ENCODE assay signal across 15 cellular contexts in genomic region chr17:41650794-41651624, GRCh38. TPM values are rescaled to one million over a fixed set of nuclear protein-coding genes. Genes with fewer than 3 reads are reported as not detected.
DNase-seq lines count a peak whose midpoint lies in the region; ATAC-seq, FAIRE-seq and TF ChIP-seq lines count a peak whose summit lies in the region.
"Had no signal": no experiment of that assay in that cellular context is flagged by ENCODE, and none has a peak within 500 bp of the region (broad histone marks: within the 10 kb centered on the region; RNA-seq: fewer than 3 reads in every experiment).

No MANE protein-coding gene starts in this region.

- H3K36me3 ChIP-seq in colonic mucosa: no peaks in the 10 kb centered on the region
- H3K36me3 ChIP-seq in small intestine (ENCODE audit: control insufficient read depth in 2 of 2, insufficient read depth in 2 of 2, low read length in 2 of 2): no peaks in the 10 kb centered on the region
- H3K36me3 ChIP-seq in BE2C: no peaks in the 10 kb centered on the region

- H3K27me3 Mint-ChIP-seq in Calu3 (ENCODE audit: unreplicated experiment) (no peaks in the 10 kb centered on the region), mesothelial cell of epicardium (ENCODE audit: low read depth) (no peaks in the 10 kb centered on the region), WTC11 (ENCODE audit: low read depth) (no peaks in the 10 kb centered on the region)
- H3K27me3 Mint-ChIP-seq: activated T-helper 17 cell treated with anti-CD3 and anti-CD28 coated beads, Interleukin-2, amount 50 U/mL, for 72 hours; T-cell had no signal

- peak overlapping the region; percentile 56 to 95 for H3K9ac ChIP-seq in colonic mucosa (ENCODE audit: low read depth in 2 of 2, low read length in 2 of 2)

- H3K27me3 ChIP-seq in colonic mucosa: no peaks in the 10 kb centered on the region
- no peaks in the 10 kb centered on the region for H3K27me3 ChIP-seq in small intestine (ENCODE audit: control insufficient read depth in 2 of 2, insufficient read depth in 2 of 2, low read length in 2 of 2)
- no peaks in the 10 kb centered on the region for H3K27me3 ChIP-seq in BE2C

- no peak for FAIRE-seq in small intestine (lab: Jason Lieb, UNC)
- FAIRE-seq: RCC 7860 had no signal

- H3K4me1 ChIP-seq in colonic mucosa (peaks cover 33% of the 10 kb centered on the region), small intestine (ENCODE audit: control insufficient read depth in 2 of 2, insufficient read depth in 1 of 2, low read depth in 1 of 2, low read length in 1 of 2) (peaks cover 3 to 21% of the 10 kb centered on the region in 2 donors), BE2C (peaks cover 5% of the 10 kb centered on the region)

- H3K36me3 Mint-ChIP-seq in Calu3 (ENCODE audit: insufficient read depth, unreplicated experiment) (peaks cover 10% of the 10 kb centered on the region), mesothelial cell of epicardium (no peaks in the 10 kb centered on the region), WTC11 (no peaks in the 10 kb centered on the region)
- H3K36me3 Mint-ChIP-seq: T-cell had no signal

- intact Hi-C loops in Calu3 (cut with micrococcal nuclease; ENCODE audit: unreplicated experiment): no loop called here
- intact Hi-C loops in colonic mucosa (cut with DNase I): loop anchor here (5.0 kb wide), 1 partner anchor 749 kb away; no protein-coding TSS in a partner anchor

- TF ChIP-seq CTCF in Calu3 (IDR thresholded peaks at IDR 0.05; ENCODE audit: unreplicated experiment) (no peak), colonic mucosa (IDR thresholded peaks at IDR 0.05) (no peak), mesothelial cell of epicardium (IDR thresholded peaks at IDR 0.05; ENCODE audit: unreplicated experiment) (no peak), WTC11 (IDR thresholded peaks at IDR 0.05) (no peak), BE2C (IDR thresholded peaks at IDR 0.05; ENCODE audit: low read depth, low read length) (no peak)

- H3K9me3 ChIP-seq in colonic mucosa (no peaks in the 10 kb centered on the region), small intestine (ENCODE audit: control insufficient read depth, low read depth) (no peaks in the 10 kb centered on the region), BE2C (no peaks in the 10 kb centered on the region)

- ATAC-seq in WTC11: no peak
- ATAC-seq: activated T-helper 17 cell treated with anti-CD3 and anti-CD28 coated beads, Interleukin-2, amount 50 U/mL, for 72 hours; T-cell had no signal

- WGBS in small intestine, 3 donors: 34 to 66% (median 44%) methylated on average over 15 of the region's 15 CpGs

- CTCF ChIA-PET in Calu3 (lab: Charles Lee) (interaction anchor here (0.5 to 8.1 kb wide), 16 partner anchors 11 to 1755 kb away, joined by 3 to 245 read pairs (median 5); no protein-coding TSS in a partner anchor), WTC11 (lab: Charles Lee) (interaction anchor here (0.5 to 16.2 kb wide), 8 partner anchors 13 to 163 kb away, joined by 3 to 374 read pairs (median 4); partner anchors contain the start of gene KRT36)

- DNase-seq in Calu3: no peak
- DNase-seq in colonic mucosa: no peak
- no peak for DNase-seq in mesothelial cell of epicardium (ENCODE audit: low spot score in 2 of 2, unreplicated experiment in 2 of 2)
- DNase-seq in small intestine: no peak
- DNase-seq in caudate nucleus (lab: John Stamatoyannopoulos, UW): no peak
- no peak for DNase-seq in WTC11 (ENCODE audit: low spot score)
- no peak for DNase-seq in BE2C
- DNase-seq in NCI-H1694 treated with DMSO at 0.1 percent for 48 hours (lab: John Stamatoyannopoulos, UW): no peak
- DNase-seq: cerebellar nuclear complex, NCI-H2029 treated with DMSO at 0.1 percent for 48 hours, T-cell had no signal

- BruUV-seq in Calu3 (replicated peaks; lab: Mats Ljungman, UMichigan): TSS peak; percentile 24

- H3K4me1 Mint-ChIP-seq in Calu3 (ENCODE audit: low read depth, unreplicated experiment) (peaks cover 38% of the 10 kb centered on the region), mesothelial cell of epicardium (peaks cover 45% of the 10 kb centered on the region), WTC11 (peaks cover 10% of the 10 kb centered on the region)
- H3K4me1 Mint-ChIP-seq: activated T-helper 17 cell treated with anti-CD3 and anti-CD28 coated beads, Interleukin-2, amount 50 U/mL, for 72 hours had no signal

- H3K27ac Mint-ChIP-seq in Calu3 (ENCODE audit: unreplicated experiment): peak overlapping the region; percentile 50
- peak overlapping the region; percentile 71 for H3K27ac Mint-ChIP-seq in mesothelial cell of epicardium
- H3K27ac Mint-ChIP-seq in WTC11: no peak overlapping the region
- H3K27ac Mint-ChIP-seq: T-cell had no signal

- POLR2A ChIA-PET in WTC11 (lab: Charles Lee): interaction anchor here (0.6 to 1.6 kb wide), 2 partner anchors 123 to 150 kb away, joined by 3 read pairs; partner anchors contain the start of gene KRT19

- H3K4me3 Mint-ChIP-seq in Calu3 (ENCODE audit: low read depth, unreplicated experiment): no peak overlapping the region
- H3K4me3 Mint-ChIP-seq in mesothelial cell of epicardium: no peak overlapping the region
- H3K4me3 Mint-ChIP-seq in WTC11: no peak overlapping the region
- H3K4me3 Mint-ChIP-seq: activated T-helper 17 cell treated with anti-CD3 and anti-CD28 coated beads, Interleukin-2, amount 50 U/mL, for 72 hours; T-cell had no signal

- peak overlapping the region; percentile 89 for H3K27ac ChIP-seq in colonic mucosa
- H3K27ac ChIP-seq in small intestine (ENCODE audit: low read depth in 1 of 2, low read length in 1 of 2): peak overlapping the region; percentile 90 to 95
- no peak overlapping the region for H3K27ac ChIP-seq in caudate nucleus (ENCODE audit: low read depth, low read length)

- no peak overlapping the region for H3K4me3 ChIP-seq in colonic mucosa
- no peak overlapping the region for H3K4me3 ChIP-seq in small intestine (ENCODE audit: low read depth in 1 of 2, low read length in 2 of 2)
- no peak overlapping the region for H3K4me3 ChIP-seq in BE2C (ENCODE audit: low read depth, low read length)

- H3K9me3 Mint-ChIP-seq in Calu3 (ENCODE audit: low read depth, unreplicated experiment) (no peaks in the 10 kb centered on the region), mesothelial cell of epicardium (no peaks in the 10 kb centered on the region), WTC11 (no peaks in the 10 kb centered on the region)
- H3K9me3 Mint-ChIP-seq: activated T-helper 17 cell treated with anti-CD3 and anti-CD28 coated beads, Interleukin-2, amount 50 U/mL, for 72 hours; T-cell had no signal

TF ChIP-seq in WTC11, 78 proteins besides CTCF, POLR2A, EP300 and RAD21 (continues in another document):
- TF ChIP-seq RELA (CRISPR knock-in tag; IDR thresholded peaks at IDR 0.05; ENCODE audit: borderline replicate concordance) (no peak), HMGA2 (CRISPR knock-in tag; IDR thresholded peaks at IDR 0.05) (no peak), ARID4B (CRISPR knock-in tag; IDR thresholded peaks at IDR 0.05; ENCODE audit: borderline replicate concordance) (no peak), ZNF219 (CRISPR knock-in tag; IDR thresholded peaks at IDR 0.05; ENCODE audit: borderline replicate concordance) (no peak)

RNA-seq across cellular contexts. Expression of gene KRT17, which starts 26.6 kb away (rescaled TPM):
- total RNA-seq in Calu3 (2022) (472 and 593 TPM in 2 replicates), colonic mucosa (1 to 10 TPM in 1 of 2 donors, not detected in 1; 1.2 TPM), mesothelial cell of epicardium (221 to 238 TPM (median 232 TPM) in 3 replicates), WTC11 (2021) (0.53 to 1.5 TPM (median 0.92 TPM) in 3 replicates)
- 1 to 10 TPM in 2 of 3 donors, not detected in 1; 1.8 to 2.4 TPM for polyA plus RNA-seq in small intestine
- polyA plus RNA-seq in BE2C (2012; ENCODE audit: insufficient read depth, insufficient read length, low read depth): not detected
- total RNA-seq: subcutaneous adipose tissue, T-cell had no signal

RNA-seq across cellular contexts. Expression of gene EIF1, which starts 37.7 kb away (rescaled TPM):
- total RNA-seq in Calu3 (2022) (807 and 937 TPM in 2 replicates), colonic mucosa (100 to 1,000 TPM; 574 to 740 TPM), mesothelial cell of epicardium (600 to 610 TPM (median 606 TPM) in 3 replicates), WTC11 (2021) (466 to 481 TPM (median 475 TPM) in 3 replicates)
- polyA plus RNA-seq in small intestine: 100 to 1,000 TPM; 328 to 703 (median 533) TPM
- 2,463 TPM for polyA plus RNA-seq in BE2C (2012; ENCODE audit: insufficient read depth, insufficient read length, low read depth)

RNA-seq across cellular contexts. Expression of gene KRT16, which starts 38.4 kb away (rescaled TPM):
- total RNA-seq in Calu3 (2022) (3.8 and 4.2 TPM in 2 replicates), colonic mucosa (not detected), mesothelial cell of epicardium (0.40 to 0.79 TPM (median 0.40 TPM) in 3 replicates), WTC11 (2021) (not detected in 3 replicates)
- polyA plus RNA-seq in small intestine: under 1 TPM in 1 of 3 donors, not detected in 2; 0.25 TPM
- not detected for polyA plus RNA-seq in BE2C (2012; ENCODE audit: insufficient read depth, insufficient read length, low read depth)
- total RNA-seq: activated T-helper 17 cell treated with anti-CD3 and anti-CD28 coated beads, Interleukin-2, amount 50 U/mL, for 72 hours; occipital lobe; T-cell had no signal

Comparison
In these comparisons a context has a peak if more than half of its experiments do, and no peak if none do; other contexts are left out.
1. RNA of gene KRT17, which starts 26.6 kb away (total RNA-seq): 472 to 593 TPM in Calu3 and 221 to 238 TPM in mesothelial cell of epicardium; 0.53 to 1.5 TPM in WTC11 and 1.2 TPM in colonic mucosa; every median in the first group is over 10 times any median in the second.